In genomic region chr3:66642015-66642414, GRCh38 we compare ENCODE assay signal across 16 cellular contexts.
"Had no signal": no experiment of that assay in that cellular context is flagged by ENCODE, and none has a peak within 500 bp of the region (broad histone marks: within the 10 kb centered on the region; RNA-seq: fewer than 3 reads in every experiment).

No MANE protein-coding gene starts in this region.

- H3K9me3 ChIP-seq: right lobe of liver had no signal

- H3K4me1 ChIP-seq: lower lobe of right lung, psoas muscle, right lobe of liver had no signal

- H3K27ac ChIP-seq: cardiac muscle cell, epithelial cell of prostate, lower lobe of right lung, psoas muscle, right lobe of liver, stomach, WERI-Rb-1 had no signal

- H3K27ac Mint-ChIP-seq: activated naive CD8-positive, alpha-beta T cell; natural killer cell treated with Interleukin-12 subunit alpha and Interleukin-12 subunit beta and Interleukin-15 and Interleukin-18, amount 100 ng/mL, for 72 hours; stimulated activated effector memory CD8-positive, alpha-beta T cell treated with anti-CD3 and anti-CD28 coated beads, Interleukin-12 subunit alpha, Interleukin-12 subunit beta, amount 100 ng/mL, for 72 hours had no signal

- H3K9me3 Mint-ChIP-seq: natural killer cell treated with Interleukin-12 subunit alpha and Interleukin-12 subunit beta and Interleukin-15 and Interleukin-18, amount 100 ng/mL, for 72 hours had no signal

- H3K36me3 Mint-ChIP-seq: stimulated activated effector memory CD8-positive, alpha-beta T cell treated with anti-CD3 and anti-CD28 coated beads, Interleukin-12 subunit alpha, Interleukin-12 subunit beta, amount 100 ng/mL, for 72 hours had no signal

- DNase-seq: activated CD4-positive, alpha-beta T cell treated with anti-CD3 and anti-CD28 coated beads for 1 hour; foreskin fibroblast; left cardiac atrium; lower lobe of right lung; psoas muscle; right lobe of liver; stimulated activated CD4-positive, alpha-beta T cell treated with anti-CD3 and anti-CD28 coated beads, Interleukin-4, amount 100 ng/mL, for 24 hours; stomach; trophoblast cell; WERI-Rb-1 had no signal

- H3K4me3 ChIP-seq: cardiac muscle cell, lower lobe of right lung, psoas muscle, right lobe of liver, smooth muscle cell, stomach had no signal

- ATAC-seq: left cardiac atrium; lower lobe of right lung; natural killer cell treated with Interleukin-12 subunit alpha and Interleukin-12 subunit beta and Interleukin-15 and Interleukin-18, amount 100 ng/mL, for 72 hours; psoas muscle; right lobe of liver; stimulated activated effector memory CD8-positive, alpha-beta T cell treated with anti-CD3 and anti-CD28 coated beads, Interleukin-12 subunit alpha, Interleukin-12 subunit beta, amount 100 ng/mL, for 72 hours had no signal

- H3K27me3 ChIP-seq: cardiac muscle cell, right lobe of liver, stomach had no signal

- H3K4me3 Mint-ChIP-seq: activated naive CD8-positive, alpha-beta T cell; natural killer cell treated with Interleukin-12 subunit alpha and Interleukin-12 subunit beta and Interleukin-15 and Interleukin-18, amount 100 ng/mL, for 72 hours; stimulated activated effector memory CD8-positive, alpha-beta T cell treated with anti-CD3 and anti-CD28 coated beads, Interleukin-12 subunit alpha, Interleukin-12 subunit beta, amount 100 ng/mL, for 72 hours had no signal

- H3K4me2 ChIP-seq: smooth muscle cell had no signal

- H3K36me3 ChIP-seq: cardiac muscle cell, lower lobe of right lung, right lobe of liver, stomach, WERI-Rb-1 had no signal

- H3K4me1 Mint-ChIP-seq: stimulated activated effector memory CD8-positive, alpha-beta T cell treated with anti-CD3 and anti-CD28 coated beads, Interleukin-12 subunit alpha, Interleukin-12 subunit beta, amount 100 ng/mL, for 72 hours had no signal

- H3K27me3 Mint-ChIP-seq: activated naive CD8-positive, alpha-beta T cell had no signal
